In genomic region chr6:1821188-1822183, GRCh38 we compare ENCODE assay signal across 9 cellular contexts.
A peak's percentile ranks its signal among the peaks of the same experiment; 100 is the strongest.
DNase-seq lines count a peak whose midpoint lies in the region; ATAC-seq and TF ChIP-seq lines count a peak whose summit lies in the region.
"Had no signal": no experiment of that assay in that cellular context is flagged by ENCODE, and none has a peak within 500 bp of the region (broad histone marks: within the 10 kb centered on the region; RNA-seq: fewer than 3 reads in every experiment).

No MANE protein-coding gene starts in this region.

- H3K36me3 ChIP-seq in vagina: no peaks in the 10 kb centered on the region

- H3K9me3 ChIP-seq in vagina: no peaks in the 10 kb centered on the region

- no peaks in the 10 kb centered on the region for H3K9me3 Mint-ChIP-seq in osteocyte (ENCODE audit: unreplicated experiment)

- no peaks in the 10 kb centered on the region for H3K27me3 Mint-ChIP-seq in osteocyte (ENCODE audit: unreplicated experiment)
- H3K27me3 Mint-ChIP-seq: activated naive CD8-positive, alpha-beta T cell had no signal

- H3K27me3 ChIP-seq in dorsolateral prefrontal cortex (no peaks in the 10 kb centered on the region), vagina (no peaks in the 10 kb centered on the region)

- peak overlapping the region in 6 of 59 donors; percentile 7 to 58 (median 20) for H3K27ac ChIP-seq in dorsolateral prefrontal cortex
- H3K27ac ChIP-seq in vagina: no peak overlapping the region

- H3K27ac Mint-ChIP-seq in osteocyte (ENCODE audit: unreplicated experiment): peak overlapping the region; percentile 96
- H3K27ac Mint-ChIP-seq: activated naive CD8-positive, alpha-beta T cell had no signal

- H3K4me1 Mint-ChIP-seq in osteocyte (ENCODE audit: unreplicated experiment): peaks cover 32% of the 10 kb centered on the region

- TF ChIP-seq POLR2A in vagina (IDR thresholded peaks at IDR 0.05): no peak

- DNase-seq in ELR (ENCODE audit: low read depth) (peak; percentile 7), NCI-H146 treated with DMSO at 0.1 percent for 48 hours (lab: John Stamatoyannopoulos, UW; ENCODE audit: unreplicated experiment) (peak; percentile 69), dorsolateral prefrontal cortex (no peak), osteocyte (ENCODE audit: extremely low spot score, unreplicated experiment) (no peak), vagina (ENCODE audit: extremely low spot score in 2 of 2) (no peak), T1000 (lab: John Stamatoyannopoulos, UW) (no peak)

- TF ChIP-seq CTCF in dorsolateral prefrontal cortex (IDR thresholded peaks at IDR 0.05 in 54 of 56, conservative IDR thresholded peaks at IDR 0.05 in 2 of 56; ENCODE audit: low read depth in 1 of 56, partially characterized antibody in 56 of 56) (no peak), osteocyte (IDR thresholded peaks at IDR 0.05) (no peak), vagina (IDR thresholded peaks at IDR 0.05) (no peak)

- H3K4me1 ChIP-seq in vagina: peaks cover 10% of the 10 kb centered on the region

- peak overlapping the region in 32 of 59 donors; percentile 3 to 51 (median 24) for H3K4me3 ChIP-seq in dorsolateral prefrontal cortex
- H3K4me3 ChIP-seq in vagina: peak overlapping the region in 1 of 2 donors; percentile 14

- no peaks in the 10 kb centered on the region for H3K36me3 Mint-ChIP-seq in osteocyte (ENCODE audit: unreplicated experiment)

- H3K4me3 Mint-ChIP-seq in osteocyte (ENCODE audit: unreplicated experiment): peak overlapping the region; percentile 64
- H3K4me3 Mint-ChIP-seq: activated naive CD8-positive, alpha-beta T cell had no signal

- ATAC-seq in GM21619 (IDR thresholded peaks at IDR 0.05; ENCODE audit: unreplicated experiment): no peak
- ATAC-seq in HG03521 (IDR thresholded peaks at IDR 0.05; ENCODE audit: unreplicated experiment): no peak

- intact Hi-C loops in dorsolateral prefrontal cortex (cut with DNase I): no loop called here
- intact Hi-C loops in vagina (cut with DNase I): no loop called here

Comparison
In these comparisons a context has a peak if more than half of its experiments do, and no peak if none do; other contexts are left out.
1. DNase-seq: peak in ELR (single experiment) and NCI-H146 treated with DMSO at 0.1 percent for 48 hours (single experiment); none in dorsolateral prefrontal cortex (0 of 10), osteocyte (single experiment), vagina (0 of 2) and T1000 (single experiment).